Comparison of ENCODE assay signal across 17 cellular contexts in the genomic region with DNA sequence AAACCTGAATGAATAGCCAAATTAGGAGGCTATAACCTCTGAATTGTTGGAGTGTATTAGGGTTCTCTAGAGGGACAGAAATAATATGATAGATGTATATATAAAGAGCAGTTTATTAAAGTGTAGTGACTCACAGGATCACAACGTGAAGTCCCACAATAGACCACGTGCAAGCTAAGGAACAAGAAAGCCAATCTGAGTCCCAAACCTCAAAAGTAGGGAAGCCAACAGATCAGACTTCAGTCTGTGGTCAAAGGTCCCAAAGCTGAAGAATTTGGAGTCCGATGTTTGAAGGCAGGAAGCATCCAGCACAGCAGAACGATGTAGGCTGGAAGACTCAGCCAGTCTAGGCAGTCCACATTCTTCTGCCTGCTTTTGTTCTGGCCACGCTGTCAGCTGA.
"Had no signal": no experiment of that assay in that cellular context is flagged by ENCODE, and none has a peak within 500 bp of the region (broad histone marks: within the 10 kb centered on the region; RNA-seq: fewer than 3 reads in every experiment).

No MANE protein-coding gene starts in this region.

- H3K27me3 Mint-ChIP-seq: activated naive CD8-positive, alpha-beta T cell treated with anti-CD3 and anti-CD28 coated beads, Interleukin-2, amount 50 U/mL, for 24 hours; naive B cell; T-cell had no signal

- H3K9me3 ChIP-seq: gastrocnemius medialis, pancreas, tibial artery had no signal

- DNase-seq: activated CD4-positive, alpha-beta T cell treated with anti-CD3 and anti-CD28 coated beads, Interleukin-2, amount 50 U/mL, for 4 hours; activated CD4-positive, CD25-positive, alpha-beta regulatory T cell treated with anti-CD3 and anti-CD28 coated beads, Interleukin-2, amount 50 U/mL, for 72 hours; activated naive CD4-positive, alpha-beta T cell treated with anti-CD3 and anti-CD28 coated beads for 36 hours; activated naive CD8-positive, alpha-beta T cell treated with anti-CD3 and anti-CD28 coated beads, Interleukin-2, amount 50 U/mL, for 24 hours; activated T-cell treated with anti-CD3 and anti-CD28 coated beads, Interleukin-2, amount 50 U/mL, for 1 hour; aorta; gastrocnemius medialis; heart right ventricle; naive B cell; pancreas; T-cell; T-helper 9 cell; tibial artery had no signal

- H3K4me3 Mint-ChIP-seq: activated naive CD4-positive, alpha-beta T cell treated with anti-CD3 and anti-CD28 coated beads for 36 hours; activated naive CD8-positive, alpha-beta T cell treated with anti-CD3 and anti-CD28 coated beads, Interleukin-2, amount 50 U/mL, for 24 hours; naive B cell; stimulated activated effector memory CD8-positive, alpha-beta T cell treated with anti-CD3 and anti-CD28 coated beads, Interleukin-12 subunit alpha, Interleukin-12 subunit beta, amount 100 ng/mL, for 72 hours; T-cell had no signal

- H3K27me3 ChIP-seq: gastrocnemius medialis, heart right ventricle, pancreas, tibial artery had no signal

- ATAC-seq: activated naive CD8-positive, alpha-beta T cell treated with anti-CD3 and anti-CD28 coated beads, Interleukin-2, amount 50 U/mL, for 24 hours; gastrocnemius medialis; heart right ventricle; left lobe of liver; pancreas; stimulated activated effector memory CD8-positive, alpha-beta T cell treated with anti-CD3 and anti-CD28 coated beads, Interleukin-12 subunit alpha, Interleukin-12 subunit beta, amount 100 ng/mL, for 72 hours; T-cell had no signal

- H3K27ac Mint-ChIP-seq: activated naive CD4-positive, alpha-beta T cell treated with anti-CD3 and anti-CD28 coated beads for 36 hours; activated naive CD8-positive, alpha-beta T cell treated with anti-CD3 and anti-CD28 coated beads, Interleukin-2, amount 50 U/mL, for 24 hours; activated T-helper 2 cell treated with anti-CD3 and anti-CD28 coated beads, Interferon-gamma antibody, Interleukin-2, Interleukin-4, amounts not matched to agents 10 μg/mL and 5 μg/mL and 100 μg/mL, durations not matched to agents 14 hours and 24 hours and 36 hours; naive B cell; stimulated activated effector memory CD8-positive, alpha-beta T cell treated with anti-CD3 and anti-CD28 coated beads, Interleukin-12 subunit alpha, Interleukin-12 subunit beta, amount 100 ng/mL, for 72 hours; T-cell had no signal

- H3K27ac ChIP-seq: epithelial cell of prostate, gastrocnemius medialis, heart right ventricle, pancreas, tibial artery had no signal

- H3K4me1 ChIP-seq: gastrocnemius medialis, heart right ventricle, pancreas, tibial artery had no signal

- H3K4me1 Mint-ChIP-seq: activated naive CD8-positive, alpha-beta T cell treated with anti-CD3 and anti-CD28 coated beads, Interleukin-2, amount 50 U/mL, for 24 hours; naive B cell; stimulated activated effector memory CD8-positive, alpha-beta T cell treated with anti-CD3 and anti-CD28 coated beads, Interleukin-12 subunit alpha, Interleukin-12 subunit beta, amount 100 ng/mL, for 72 hours; T-cell had no signal

- H3K4me3 ChIP-seq: gastrocnemius medialis, heart right ventricle, pancreas, tibial artery had no signal

- H3K36me3 ChIP-seq: gastrocnemius medialis, heart right ventricle, pancreas, tibial artery had no signal
